Comparison of ENCODE assay signal across 1 cellular context in the genomic region with DNA sequence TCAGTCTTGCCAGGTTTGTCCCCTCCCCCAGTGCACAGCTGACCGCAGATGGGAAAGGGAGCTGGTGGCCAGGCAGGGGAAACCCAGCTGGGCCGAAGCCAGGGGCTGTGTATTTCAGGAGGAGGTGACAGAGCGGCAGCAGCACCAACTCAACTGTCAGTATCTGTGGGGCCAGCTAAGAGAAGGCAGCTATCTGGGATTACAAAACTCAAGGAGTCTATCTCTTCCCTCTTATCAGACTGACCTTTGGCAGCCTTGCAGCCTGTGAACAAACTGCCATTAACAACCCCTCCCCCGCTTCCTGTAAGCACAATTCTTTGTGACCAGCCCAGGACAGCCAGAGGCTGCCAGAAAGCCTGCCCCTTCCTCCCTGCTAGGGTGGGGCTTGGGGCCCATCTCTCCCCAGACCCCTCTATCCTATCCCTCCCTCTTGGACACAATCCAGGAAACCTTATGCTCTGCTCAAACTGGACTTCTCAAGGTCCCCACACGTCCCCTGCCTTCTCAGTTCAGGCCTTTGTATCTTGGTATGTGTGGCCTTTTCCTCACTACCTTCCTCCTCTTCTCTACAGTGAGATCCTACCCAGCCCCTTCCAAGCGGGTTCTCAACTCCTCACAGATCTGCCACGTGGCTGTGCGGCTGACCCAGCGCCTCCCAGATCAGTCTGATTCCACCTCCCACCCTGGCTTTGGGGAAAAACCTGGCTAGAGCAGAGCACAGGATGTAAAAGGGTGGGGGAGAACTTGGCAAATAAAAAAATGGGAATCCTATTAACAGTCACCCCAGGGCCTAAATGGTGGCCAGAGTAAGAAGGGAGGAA.
A peak's percentile ranks its signal among the peaks of the same experiment; 100 is the strongest.
TF ChIP-seq lines count a peak whose summit lies in the region.

No MANE protein-coding gene starts in this region.

TF ChIP-seq in IMR-90, 13 proteins besides CTCF, POLR2A, EP300 and RAD21 (continued from another document):
- TF ChIP-seq MAFK (IDR thresholded peaks at IDR 0.05; ENCODE audit: low read depth, low read length) = no peak
- TF ChIP-seq NFE2L2 (IDR thresholded peaks at IDR 0.05; ENCODE audit: low read depth, low read length) = no peak
- peak; percentile 46 for TF ChIP-seq CEBPB (IDR thresholded peaks at IDR 0.05; ENCODE audit: low read depth, low read length)
- no peak for TF ChIP-seq CHD1 (IDR thresholded peaks at IDR 0.05; ENCODE audit: low read depth, low read length)
- TF ChIP-seq SMC3 (IDR thresholded peaks at IDR 0.05; ENCODE audit: low read depth, low read length) = no peak
